9 cellular contexts compared by ENCODE assay signal in the genomic region with DNA sequence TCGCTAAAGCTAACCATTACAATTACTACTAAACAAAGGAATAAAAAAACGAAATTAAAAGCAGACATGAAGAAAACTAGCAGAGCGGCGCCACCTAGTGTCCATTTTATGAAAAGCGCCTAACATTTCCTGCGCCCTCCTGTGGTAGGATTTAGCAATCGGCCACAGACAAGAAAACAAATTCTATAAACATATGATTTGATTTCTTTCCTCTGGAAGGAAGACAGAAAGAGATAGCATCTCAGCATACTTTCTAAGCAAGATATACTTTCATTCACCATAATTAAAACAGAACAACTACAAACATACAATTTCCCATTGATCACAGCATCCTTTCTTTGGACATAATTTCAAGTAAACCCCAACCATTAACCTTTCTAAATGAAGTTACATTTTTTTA.
DNase-seq lines count a peak whose midpoint lies in the region; ATAC-seq and TF ChIP-seq lines count a peak whose summit lies in the region.
"Had no signal": no experiment of that assay in that cellular context is flagged by ENCODE, and none has a peak within 500 bp of the region (broad histone marks: within the 10 kb centered on the region; RNA-seq: fewer than 3 reads in every experiment).

No MANE protein-coding gene starts in this region.

- no peak overlapping the region for H3K27ac ChIP-seq in CD4-positive, CD25-positive, alpha-beta regulatory T cell (ENCODE audit: insufficient read depth, low read length, poor library complexity, severe bottlenecking)
- H3K27ac ChIP-seq in epithelial cell of prostate = no peak overlapping the region

- no peaks in the 10 kb centered on the region for H3K9me3 Mint-ChIP-seq in CD4-positive, CD25-positive, alpha-beta regulatory T cell
- H3K9me3 Mint-ChIP-seq in naive thymus-derived CD8-positive, alpha-beta T cell = no peaks in the 10 kb centered on the region
- no peaks in the 10 kb centered on the region for H3K9me3 Mint-ChIP-seq in stimulated activated naive B cell treated with anti-CD40 and anti-IgM and Interleukin-4, amounts not matched to agents 10 μg/mL and 1 μg/mL and 100 μg/mL, for 72 hours
- H3K9me3 Mint-ChIP-seq: IgD-negative memory B cell had no signal

- DNase-seq in CD4-positive, CD25-positive, alpha-beta regulatory T cell = peak; percentile 38 to 78 (median 65)
- DNase-seq in HFF-Myc (ENCODE audit: extremely low read depth, low read depth) = peak; percentile 45
- DNase-seq in NOMO-1 treated with DMSO at 0.1 percent for 48 hours (lab: John Stamatoyannopoulos, UW; ENCODE audit: unreplicated experiment) = peak; percentile 40
- DNase-seq in activated CD8-positive, alpha-beta memory T cell treated with anti-CD3 and anti-CD28 coated beads, Interleukin-2, amount 50 U/mL, for 48 hours = peak; percentile 83
- peak; percentile 5 for DNase-seq in epithelial cell of prostate (ENCODE audit: low read depth, low spot score)
- peak; percentile 35 to 76 (median 67) for DNase-seq in naive thymus-derived CD8-positive, alpha-beta T cell
- peak; percentile 27 for DNase-seq in stimulated activated naive B cell treated with anti-CD40 and anti-IgM and Interleukin-4, amounts not matched to agents 10 μg/mL and 1 μg/mL and 100 μg/mL, for 72 hours

- H3K4me1 Mint-ChIP-seq in CD4-positive, CD25-positive, alpha-beta regulatory T cell = peaks cover 0 to 5% (median 1%) of the 10 kb centered on the region in 4 donors
- H3K4me1 Mint-ChIP-seq in naive thymus-derived CD8-positive, alpha-beta T cell = peaks cover 1 to 8% (median 6%) of the 10 kb centered on the region in 4 donors
- peaks cover 0 to 6% of the 10 kb centered on the region in 2 donors for H3K4me1 Mint-ChIP-seq in stimulated activated naive B cell treated with anti-CD40 and anti-IgM and Interleukin-4, amounts not matched to agents 10 μg/mL and 1 μg/mL and 100 μg/mL, for 72 hours

- peak; percentile 100 for TF ChIP-seq CTCF in HFF-Myc (IDR thresholded peaks at IDR 0.05; ENCODE audit: low read depth, low read length, missing control alignments)

- H3K27me3 Mint-ChIP-seq in CD4-positive, CD25-positive, alpha-beta regulatory T cell = peaks cover 19% of the 10 kb centered on the region
- H3K27me3 Mint-ChIP-seq in naive thymus-derived CD8-positive, alpha-beta T cell = peaks cover 0 to 4% (median 0%) of the 10 kb centered on the region in 5 donors
- peaks cover 7 to 8% of the 10 kb centered on the region in 2 donors for H3K27me3 Mint-ChIP-seq in stimulated activated naive B cell treated with anti-CD40 and anti-IgM and Interleukin-4, amounts not matched to agents 10 μg/mL and 1 μg/mL and 100 μg/mL, for 72 hours

- POLR2A ChIA-PET in naive thymus-derived CD8-positive, alpha-beta T cell (lab: Charles Lee) = interaction anchor here (1.4 kb wide), 1 partner anchor 306 kb away, joined by 3 read pairs; no protein-coding TSS in a partner anchor

- H3K4me3 ChIP-seq in CD4-positive, CD25-positive, alpha-beta regulatory T cell (ENCODE audit: low read depth, low read length) = peak overlapping the region; percentile 14
- no peak overlapping the region for H3K4me3 ChIP-seq in HFF-Myc (replicated peaks; ENCODE audit: low read depth, low read length)

- ATAC-seq in CD4-positive, CD25-positive, alpha-beta regulatory T cell (ENCODE audit: low read depth in 2 of 2) = peak; percentile 53 to 54
- peak; percentile 27 to 33 for ATAC-seq in naive thymus-derived CD8-positive, alpha-beta T cell
- no peak for ATAC-seq in stimulated activated naive B cell treated with anti-CD40 and anti-IgM and Interleukin-4, amounts not matched to agents 10 μg/mL and 1 μg/mL and 100 μg/mL, for 72 hours (replicated peaks)
- ATAC-seq in GM21576 (IDR thresholded peaks at IDR 0.05; ENCODE audit: unreplicated experiment) = no peak

- no peaks in the 10 kb centered on the region for H3K36me3 Mint-ChIP-seq in CD4-positive, CD25-positive, alpha-beta regulatory T cell
- no peaks in the 10 kb centered on the region for H3K36me3 Mint-ChIP-seq in naive thymus-derived CD8-positive, alpha-beta T cell
- no peaks in the 10 kb centered on the region for H3K36me3 Mint-ChIP-seq in stimulated activated naive B cell treated with anti-CD40 and anti-IgM and Interleukin-4, amounts not matched to agents 10 μg/mL and 1 μg/mL and 100 μg/mL, for 72 hours

- H3K36me3 ChIP-seq in CD4-positive, CD25-positive, alpha-beta regulatory T cell (ENCODE audit: control insufficient read depth, insufficient read depth, low read length) = no peaks in the 10 kb centered on the region

- no peak overlapping the region for H3K4me3 Mint-ChIP-seq in CD4-positive, CD25-positive, alpha-beta regulatory T cell
- H3K4me3 Mint-ChIP-seq in naive thymus-derived CD8-positive, alpha-beta T cell = peak overlapping the region in 6 of 10 donors; percentile 7 to 47 (median 21)
- no peak overlapping the region for H3K4me3 Mint-ChIP-seq in stimulated activated naive B cell treated with anti-CD40 and anti-IgM and Interleukin-4, amounts not matched to agents 10 μg/mL and 1 μg/mL and 100 μg/mL, for 72 hours
- H3K4me3 Mint-ChIP-seq: IgD-negative memory B cell had no signal

- peaks cover 5% of the 10 kb centered on the region for H3K27me3 ChIP-seq in CD4-positive, CD25-positive, alpha-beta regulatory T cell (ENCODE audit: control insufficient read depth, insufficient read depth, low read length)

- H3K4me1 ChIP-seq in CD4-positive, CD25-positive, alpha-beta regulatory T cell (ENCODE audit: control insufficient read depth, insufficient read depth, low read length, poor library complexity, severe bottlenecking) = peaks cover 3% of the 10 kb centered on the region

- H3K27ac Mint-ChIP-seq in CD4-positive, CD25-positive, alpha-beta regulatory T cell = no peak overlapping the region
- H3K27ac Mint-ChIP-seq in naive thymus-derived CD8-positive, alpha-beta T cell = no peak overlapping the region
- H3K27ac Mint-ChIP-seq in stimulated activated naive B cell treated with anti-CD40 and anti-IgM and Interleukin-4, amounts not matched to agents 10 μg/mL and 1 μg/mL and 100 μg/mL, for 72 hours = peak overlapping the region; percentile 51

- no peaks in the 10 kb centered on the region for H3K9me3 ChIP-seq in CD4-positive, CD25-positive, alpha-beta regulatory T cell (ENCODE audit: control insufficient read depth in 2 of 2, low read length in 2 of 2)

Comparison
In these comparisons a context has a peak if more than half of its experiments do, and no peak if none do; other contexts are left out.
1. ATAC-seq: peak in CD4-positive, CD25-positive, alpha-beta regulatory T cell (2 of 2) and naive thymus-derived CD8-positive, alpha-beta T cell (2 of 2); none in stimulated activated naive B cell treated with anti-CD40 and anti-IgM and Interleukin-4, amounts not matched to agents 10 μg/mL and 1 μg/mL and 100 μg/mL, for 72 hours (0 of 2) and GM21576 (single experiment).
2. DNase-seq: peak in every context shown above with its lines; median percentile 83 in activated CD8-positive, alpha-beta memory T cell treated with anti-CD3 and anti-CD28 coated beads, Interleukin-2, amount 50 U/mL, for 48 hours; 67 in naive thymus-derived CD8-positive, alpha-beta T cell; 65 in CD4-positive, CD25-positive, alpha-beta regulatory T cell; 45 in HFF-Myc; 40 in NOMO-1 treated with DMSO at 0.1 percent for 48 hours; 27 in stimulated activated naive B cell treated with anti-CD40 and anti-IgM and Interleukin-4, amounts not matched to agents 10 μg/mL and 1 μg/mL and 100 μg/mL, for 72 hours; 5 in epithelial cell of prostate.
3. H3K4me3 Mint-ChIP-seq: peak in naive thymus-derived CD8-positive, alpha-beta T cell (6 of 10); none in CD4-positive, CD25-positive, alpha-beta regulatory T cell (0 of 4) and stimulated activated naive B cell treated with anti-CD40 and anti-IgM and Interleukin-4, amounts not matched to agents 10 μg/mL and 1 μg/mL and 100 μg/mL, for 72 hours (0 of 2).